ENCODE assay signal across 32 cellular contexts in genomic region chr7:95322396-95322795, GRCh38. TPM values are rescaled to one million over a fixed set of nuclear protein-coding genes. Genes with fewer than 3 reads are reported as not detected.
"Had no signal": no experiment of that assay in that cellular context is flagged by ENCODE, and none has a peak within 500 bp of the region (broad histone marks: within the 10 kb centered on the region; RNA-seq: fewer than 3 reads in every experiment).

No MANE protein-coding gene starts in this region.

- H3K27me3 ChIP-seq: body of pancreas, upper lobe of left lung had no signal

- H3K36me3 ChIP-seq: upper lobe of left lung had no signal

- H3K4me1 Mint-ChIP-seq: immature natural killer cell had no signal

- H3K36me3 Mint-ChIP-seq: activated naive CD8-positive, alpha-beta T cell treated with anti-CD3 and anti-CD28 coated beads for 36 hours; immature natural killer cell; neural progenitor cell had no signal

- H2AFZ ChIP-seq: hepatocyte, neural progenitor cell had no signal

- H3K27ac ChIP-seq: body of pancreas, hepatocyte, neural progenitor cell, upper lobe of left lung had no signal

- H3K4me3 Mint-ChIP-seq: activated naive CD8-positive, alpha-beta T cell treated with anti-CD3 and anti-CD28 coated beads for 36 hours; activated T-cell treated with anti-CD3 and anti-CD28 coated beads, Interleukin-2, amount 50 U/mL, for 4 hours; immature natural killer cell; naive B cell; neural progenitor cell; T-helper 1 cell treated with Interleukin-12 subunit alpha and Interleukin-12 subunit beta and Interleukin-4 antibody, amounts not matched to agents 30 μg/mL and 1 μg/mL, for 36 hours had no signal

- H3K9ac ChIP-seq: neural progenitor cell had no signal

- H3K9me3 ChIP-seq: body of pancreas, upper lobe of left lung had no signal

- H3K4me3 ChIP-seq: body of pancreas, hepatocyte, lung, neural progenitor cell, upper lobe of left lung had no signal

- H3K4me1 ChIP-seq: body of pancreas, upper lobe of left lung had no signal

- H3K4me2 ChIP-seq: hepatocyte, neural progenitor cell had no signal

- ATAC-seq: activated T-cell treated with anti-CD3 and anti-CD28 coated beads, Interleukin-2, amount 50 U/mL, for 4 hours; body of pancreas; left lobe of liver; stimulated activated naive CD8-positive, alpha-beta T cell treated with anti-CD3 and anti-CD28 coated beads, Interleukin-15, Interleukin-2, amounts not matched to agents 100 U/mL and 50 U/mL, for 24 hours had no signal

- DNase-seq: activated CD4-positive, alpha-beta T cell treated with anti-CD3 and anti-CD28 coated beads for 4 hours; activated CD4-positive, alpha-beta T cell treated with anti-CD3 and anti-CD28 coated beads, Interleukin-2, amount 50 U/mL, for 48 hours; activated CD4-positive, CD25-positive, alpha-beta regulatory T cell; activated CD8-positive, alpha-beta memory T cell treated with anti-CD3 and anti-CD28 coated beads, Interleukin-2, amount 50 U/mL, for 48 hours; activated naive CD4-positive, alpha-beta T cell treated with Interleukin-2 at 50 U/mL for 16 hours; activated naive CD8-positive, alpha-beta T cell treated with anti-CD3 and anti-CD28 coated beads for 36 hours; activated T-cell treated with anti-CD3 and anti-CD28 coated beads, Interleukin-2, amount 50 U/mL, for 4 hours; amygdala; body of pancreas; effector memory CD4-positive, alpha-beta T cell; glutamatergic neuron; immature natural killer cell; naive B cell; retina; stimulated activated CD4-positive, alpha-beta T cell treated with anti-CD3 and anti-CD28 coated beads, Interleukin-12 subunit alpha, Interleukin-12 subunit beta, amount 100 ng/mL, for 4 hours; stimulated activated CD4-positive, alpha-beta T cell treated with anti-CD3 and anti-CD28 coated beads, Interleukin-4, amount 100 ng/mL, for 4 hours; stimulated activated naive CD8-positive, alpha-beta T cell treated with anti-CD3 and anti-CD28 coated beads, Interleukin-15, Interleukin-2, amounts not matched to agents 100 U/mL and 50 U/mL, for 24 hours; upper lobe of left lung had no signal

- H3K79me2 ChIP-seq: hepatocyte had no signal

- H3K27ac Mint-ChIP-seq: activated naive CD8-positive, alpha-beta T cell treated with anti-CD3 and anti-CD28 coated beads for 36 hours; activated T-helper 2 cell treated with anti-CD3 and anti-CD28 coated beads, Interferon-gamma antibody, Interleukin-2, Interleukin-4, amounts not matched to agents 10 μg/mL and 5 μg/mL and 100 μg/mL, durations not matched to agents 14 hours and 24 hours and 36 hours; immature natural killer cell; naive B cell; neural progenitor cell; T-helper 1 cell treated with Interleukin-12 subunit alpha and Interleukin-12 subunit beta and Interleukin-4 antibody, amounts not matched to agents 30 μg/mL and 1 μg/mL, for 36 hours had no signal

RNA-seq across cellular contexts. Expression of gene PON1, which starts 1.9 kb away (rescaled TPM):
- total RNA-seq: activated CD8-positive, alpha-beta memory T cell treated with anti-CD3 and anti-CD28 coated beads for 36 hours; activated naive CD8-positive, alpha-beta T cell treated with anti-CD3 and anti-CD28 coated beads for 36 hours; activated T-helper 2 cell treated with anti-CD3 and anti-CD28 coated beads, Interferon-gamma antibody, Interleukin-2, Interleukin-4, amounts not matched to agents 10 μg/mL and 5 μg/mL and 100 μg/mL, durations not matched to agents 14 hours and 24 hours and 36 hours; cardiac septum; chondrocyte; dermis microvascular lymphatic vessel endothelial cell; frontal cortex; kidney epithelial cell; posterior vena cava had no signal
- polyA plus RNA-seq: esophagus had no signal
